In the genomic region with DNA sequence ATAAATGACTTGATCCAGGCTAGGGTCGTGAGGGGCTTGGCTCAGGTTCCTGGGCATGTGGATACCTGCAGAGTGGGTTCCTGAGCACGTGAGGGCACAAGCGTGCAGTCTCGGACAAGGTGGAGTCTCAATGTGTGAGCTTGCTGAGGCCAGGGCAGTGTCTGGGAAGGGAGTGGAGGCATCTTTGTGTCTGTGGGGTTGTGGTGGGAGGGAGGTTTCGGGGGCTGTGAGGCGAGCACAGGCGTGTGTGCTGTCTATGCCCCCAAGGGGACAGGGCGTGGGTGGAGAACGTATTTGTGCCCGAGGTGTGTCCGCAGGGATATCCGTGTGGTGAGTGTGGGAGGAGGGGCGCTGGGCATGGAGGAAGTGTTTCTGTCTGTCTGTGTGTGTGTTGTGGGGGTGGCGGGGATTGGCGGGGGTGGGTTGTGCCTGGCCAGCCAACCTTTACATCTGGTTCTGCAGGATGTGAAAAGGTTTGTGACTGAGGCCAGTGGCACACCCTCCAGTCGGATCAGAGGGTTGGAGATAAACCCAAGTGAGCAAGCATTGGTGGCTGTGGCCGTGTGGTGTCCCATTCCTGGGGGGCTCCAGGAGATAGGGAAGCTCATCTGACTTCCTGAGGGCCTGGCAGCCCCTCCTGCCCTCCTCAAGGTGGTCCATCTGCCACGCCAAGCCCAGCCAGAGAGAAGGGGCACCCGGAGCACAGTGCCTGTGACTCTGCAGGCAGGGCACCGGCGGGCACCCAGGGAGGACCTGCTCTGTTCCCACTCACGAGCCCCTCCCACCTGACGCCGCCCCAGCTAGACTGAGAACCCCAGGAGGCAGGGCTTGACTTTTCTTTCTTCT, we compare ENCODE assay signal across 1 cellular context.
TF ChIP-seq lines count a peak whose summit lies in the region.

No MANE protein-coding gene starts in this region.

TF ChIP-seq in GM12878, 131 proteins besides CTCF, POLR2A, EP300 and RAD21 (continued from another document and continues in another):
- TF ChIP-seq HSF1 (IDR thresholded peaks at IDR 0.05; ENCODE audit: low read depth, low read length) (no peak), JUNB (IDR thresholded peaks at IDR 0.05) (no peak), TCF7 (IDR thresholded peaks at IDR 0.05; ENCODE audit: borderline replicate concordance) (no peak), KDM1A (IDR thresholded peaks at IDR 0.05; ENCODE audit: borderline replicate concordance) (no peak), ZNF217 (IDR thresholded peaks at IDR 0.05) (no peak), RUNX3 (IDR thresholded peaks at IDR 0.05; ENCODE audit: low read length) (peak; percentile 75; the same call in 1 of the 2 replicates), CBFB (IDR thresholded peaks at IDR 0.05; ENCODE audit: low read depth) (no peak), SRF (IDR thresholded peaks at IDR 0.05; ENCODE audit: low read depth in 2 of 2, low read length in 2 of 2) (no peak), RBBP5 (conservative IDR thresholded peaks at IDR 0.05) (no peak), STAT1 (conservative IDR thresholded peaks at IDR 0.05) (no peak), NR2C1 (IDR thresholded peaks at IDR 0.05) (no peak), BACH1 (IDR thresholded peaks at IDR 0.05; ENCODE audit: borderline replicate concordance) (no peak), SUZ12 (IDR thresholded peaks at IDR 0.05; ENCODE audit: unreplicated experiment) (no peak), POLR2AphosphoS2 (IDR thresholded peaks at IDR 0.05; ENCODE audit: low read depth, low read length) (no peak), RCOR1 (conservative IDR thresholded peaks at IDR 0.05; ENCODE audit: low read depth, low read length) (0 out of 2 replicates have a peak, but pooled peaks have one; percentile 79), FOS (IDR thresholded peaks at IDR 0.05; ENCODE audit: borderline replicate concordance, extremely low read depth, insufficient read length) (no peak), HCFC1 (IDR thresholded peaks at IDR 0.05; ENCODE audit: low read length) (no peak), ZBTB11 (CRISPR knock-in tag; IDR thresholded peaks at IDR 0.05) (no peak), FOXM1 (IDR thresholded peaks at IDR 0.05; ENCODE audit: low read depth, low read length) (no peak), IRF5 (IDR thresholded peaks at IDR 0.05; ENCODE audit: borderline replicate concordance) (no peak), MTA3 (IDR thresholded peaks at IDR 0.05; ENCODE audit: borderline replicate concordance, low read length) (peak; percentile 86; the same call in 1 of the 2 replicates), HDGF (IDR thresholded peaks at IDR 0.05) (peak; percentile 98), PAX5 (IDR thresholded peaks at IDR 0.05; ENCODE audit: borderline replicate concordance, low read depth, low read length) (peak; percentile 80), ETV6 (conservative IDR thresholded peaks at IDR 0.05 in 1 of 2, IDR thresholded peaks at IDR 0.05 in 1 of 2; ENCODE audit: borderline replicate concordance in 1 of 2, low read depth in 1 of 2) (no peak), CHD2 (IDR thresholded peaks at IDR 0.05; ENCODE audit: borderline replicate concordance, low read depth, low read length) (peak; percentile 54; the same call in 1 of the 2 replicates), NRF1 (conservative IDR thresholded peaks at IDR 0.05; ENCODE audit: low read depth, low read length) (no peak), SIN3A (IDR thresholded peaks at IDR 0.05; ENCODE audit: low read depth, low read length) (no peak), SIX5 (IDR thresholded peaks at IDR 0.05; ENCODE audit: low read depth, low read length, severe bottlenecking) (no peak), ZNF24 (IDR thresholded peaks at IDR 0.05) (no peak), DPF2 (IDR thresholded peaks at IDR 0.05) (peak; percentile 78; the same call in 1 of the 2 replicates), ESRRA (IDR thresholded peaks at IDR 0.05; ENCODE audit: low read length) (no peak), NFXL1 (IDR thresholded peaks at IDR 0.05; ENCODE audit: borderline replicate concordance) (no peak), CEBPB (IDR thresholded peaks at IDR 0.05; ENCODE audit: borderline replicate concordance in 1 of 2, low read depth in 2 of 2, low read length in 2 of 2) (no peak), IRF4 (IDR thresholded peaks at IDR 0.05; ENCODE audit: low read depth, low read length) (no peak), RFX5 (IDR thresholded peaks at IDR 0.05; ENCODE audit: low read depth, low read length) (no peak), IKZF1 (conservative IDR thresholded peaks at IDR 0.05) (peak; percentile 88)
- TF ChIP-seq, protein P1, sequence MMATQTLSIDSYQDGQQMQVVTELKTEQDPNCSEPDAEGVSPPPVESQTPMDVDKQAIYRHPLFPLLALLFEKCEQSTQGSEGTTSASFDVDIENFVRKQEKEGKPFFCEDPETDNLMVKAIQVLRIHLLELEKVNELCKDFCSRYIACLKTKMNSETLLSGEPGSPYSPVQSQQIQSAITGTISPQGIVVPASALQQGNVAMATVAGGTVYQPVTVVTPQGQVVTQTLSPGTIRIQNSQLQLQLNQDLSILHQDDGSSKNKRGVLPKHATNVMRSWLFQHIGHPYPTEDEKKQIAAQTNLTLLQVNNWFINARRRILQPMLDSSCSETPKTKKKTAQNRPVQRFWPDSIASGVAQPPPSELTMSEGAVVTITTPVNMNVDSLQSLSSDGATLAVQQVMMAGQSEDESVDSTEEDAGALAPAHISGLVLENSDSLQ (IDR thresholded peaks at IDR 0.05), result no peak
- TF ChIP-seq, protein P2, sequence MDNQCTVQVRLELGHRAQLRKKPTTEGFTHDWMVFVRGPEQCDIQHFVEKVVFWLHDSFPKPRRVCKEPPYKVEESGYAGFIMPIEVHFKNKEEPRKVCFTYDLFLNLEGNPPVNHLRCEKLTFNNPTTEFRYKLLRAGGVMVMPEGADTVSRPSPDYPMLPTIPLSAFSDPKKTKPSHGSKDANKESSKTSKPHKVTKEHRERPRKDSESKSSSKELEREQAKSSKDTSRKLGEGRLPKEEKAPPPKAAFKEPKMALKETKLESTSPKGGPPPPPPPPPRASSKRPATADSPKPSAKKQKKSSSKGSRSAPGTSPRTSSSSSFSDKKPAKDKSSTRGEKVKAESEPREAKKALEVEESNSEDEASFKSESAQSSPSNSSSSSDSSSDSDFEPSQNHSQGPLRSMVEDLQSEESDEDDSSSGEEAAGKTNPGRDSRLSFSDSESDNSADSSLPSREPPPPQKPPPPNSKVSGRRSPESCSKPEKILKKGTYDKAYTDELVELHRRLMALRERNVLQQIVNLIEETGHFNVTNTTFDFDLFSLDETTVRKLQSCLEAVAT (IDR thresholded peaks at IDR 0.05), result peak; percentile 88
- TF ChIP-seq, protein P3, sequence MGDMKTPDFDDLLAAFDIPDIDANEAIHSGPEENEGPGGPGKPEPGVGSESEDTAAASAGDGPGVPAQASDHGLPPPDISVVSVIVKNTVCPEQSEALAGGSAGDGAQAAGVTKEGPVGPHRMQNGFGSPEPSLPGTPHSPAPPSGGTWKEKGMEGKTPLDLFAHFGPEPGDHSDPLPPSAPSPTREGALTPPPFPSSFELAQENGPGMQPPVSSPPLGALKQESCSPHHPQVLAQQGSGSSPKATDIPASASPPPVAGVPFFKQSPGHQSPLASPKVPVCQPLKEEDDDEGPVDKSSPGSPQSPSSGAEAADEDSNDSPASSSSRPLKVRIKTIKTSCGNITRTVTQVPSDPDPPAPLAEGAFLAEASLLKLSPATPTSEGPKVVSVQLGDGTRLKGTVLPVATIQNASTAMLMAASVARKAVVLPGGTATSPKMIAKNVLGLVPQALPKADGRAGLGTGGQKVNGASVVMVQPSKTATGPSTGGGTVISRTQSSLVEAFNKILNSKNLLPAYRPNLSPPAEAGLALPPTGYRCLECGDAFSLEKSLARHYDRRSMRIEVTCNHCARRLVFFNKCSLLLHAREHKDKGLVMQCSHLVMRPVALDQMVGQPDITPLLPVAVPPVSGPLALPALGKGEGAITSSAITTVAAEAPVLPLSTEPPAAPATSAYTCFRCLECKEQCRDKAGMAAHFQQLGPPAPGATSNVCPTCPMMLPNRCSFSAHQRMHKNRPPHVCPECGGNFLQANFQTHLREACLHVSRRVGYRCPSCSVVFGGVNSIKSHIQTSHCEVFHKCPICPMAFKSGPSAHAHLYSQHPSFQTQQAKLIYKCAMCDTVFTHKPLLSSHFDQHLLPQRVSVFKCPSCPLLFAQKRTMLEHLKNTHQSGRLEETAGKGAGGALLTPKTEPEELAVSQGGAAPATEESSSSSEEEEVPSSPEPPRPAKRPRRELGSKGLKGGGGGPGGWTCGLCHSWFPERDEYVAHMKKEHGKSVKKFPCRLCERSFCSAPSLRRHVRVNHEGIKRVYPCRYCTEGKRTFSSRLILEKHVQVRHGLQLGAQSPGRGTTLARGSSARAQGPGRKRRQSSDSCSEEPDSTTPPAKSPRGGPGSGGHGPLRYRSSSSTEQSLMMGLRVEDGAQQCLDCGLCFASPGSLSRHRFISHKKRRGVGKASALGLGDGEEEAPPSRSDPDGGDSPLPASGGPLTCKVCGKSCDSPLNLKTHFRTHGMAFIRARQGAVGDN (IDR thresholded peaks at IDR 0.05), result no peak
- TF ChIP-seq, protein P4, sequence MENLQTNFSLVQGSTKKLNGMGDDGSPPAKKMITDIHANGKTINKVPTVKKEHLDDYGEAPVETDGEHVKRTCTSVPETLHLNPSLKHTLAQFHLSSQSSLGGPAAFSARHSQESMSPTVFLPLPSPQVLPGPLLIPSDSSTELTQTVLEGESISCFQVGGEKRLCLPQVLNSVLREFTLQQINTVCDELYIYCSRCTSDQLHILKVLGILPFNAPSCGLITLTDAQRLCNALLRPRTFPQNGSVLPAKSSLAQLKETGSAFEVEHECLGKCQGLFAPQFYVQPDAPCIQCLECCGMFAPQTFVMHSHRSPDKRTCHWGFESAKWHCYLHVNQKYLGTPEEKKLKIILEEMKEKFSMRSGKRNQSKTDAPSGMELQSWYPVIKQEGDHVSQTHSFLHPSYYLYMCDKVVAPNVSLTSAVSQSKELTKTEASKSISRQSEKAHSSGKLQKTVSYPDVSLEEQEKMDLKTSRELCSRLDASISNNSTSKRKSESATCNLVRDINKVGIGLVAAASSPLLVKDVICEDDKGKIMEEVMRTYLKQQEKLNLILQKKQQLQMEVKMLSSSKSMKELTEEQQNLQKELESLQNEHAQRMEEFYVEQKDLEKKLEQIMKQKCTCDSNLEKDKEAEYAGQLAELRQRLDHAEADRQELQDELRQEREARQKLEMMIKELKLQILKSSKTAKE (IDR thresholded peaks at IDR 0.05; ENCODE audit: low read depth, poor library complexity, severe bottlenecking), result peak; percentile 52
- TF ChIP-seq, protein P5, sequence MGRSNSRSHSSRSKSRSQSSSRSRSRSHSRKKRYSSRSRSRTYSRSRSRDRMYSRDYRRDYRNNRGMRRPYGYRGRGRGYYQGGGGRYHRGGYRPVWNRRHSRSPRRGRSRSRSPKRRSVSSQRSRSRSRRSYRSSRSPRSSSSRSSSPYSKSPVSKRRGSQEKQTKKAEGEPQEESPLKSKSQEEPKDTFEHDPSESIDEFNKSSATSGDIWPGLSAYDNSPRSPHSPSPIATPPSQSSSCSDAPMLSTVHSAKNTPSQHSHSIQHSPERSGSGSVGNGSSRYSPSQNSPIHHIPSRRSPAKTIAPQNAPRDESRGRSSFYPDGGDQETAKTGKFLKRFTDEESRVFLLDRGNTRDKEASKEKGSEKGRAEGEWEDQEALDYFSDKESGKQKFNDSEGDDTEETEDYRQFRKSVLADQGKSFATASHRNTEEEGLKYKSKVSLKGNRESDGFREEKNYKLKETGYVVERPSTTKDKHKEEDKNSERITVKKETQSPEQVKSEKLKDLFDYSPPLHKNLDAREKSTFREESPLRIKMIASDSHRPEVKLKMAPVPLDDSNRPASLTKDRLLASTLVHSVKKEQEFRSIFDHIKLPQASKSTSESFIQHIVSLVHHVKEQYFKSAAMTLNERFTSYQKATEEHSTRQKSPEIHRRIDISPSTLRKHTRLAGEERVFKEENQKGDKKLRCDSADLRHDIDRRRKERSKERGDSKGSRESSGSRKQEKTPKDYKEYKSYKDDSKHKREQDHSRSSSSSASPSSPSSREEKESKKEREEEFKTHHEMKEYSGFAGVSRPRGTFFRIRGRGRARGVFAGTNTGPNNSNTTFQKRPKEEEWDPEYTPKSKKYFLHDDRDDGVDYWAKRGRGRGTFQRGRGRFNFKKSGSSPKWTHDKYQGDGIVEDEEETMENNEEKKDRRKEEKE (IDR thresholded peaks at IDR 0.05), result no peak
